1 cellular context compared by ENCODE assay signal in the genomic region with DNA sequence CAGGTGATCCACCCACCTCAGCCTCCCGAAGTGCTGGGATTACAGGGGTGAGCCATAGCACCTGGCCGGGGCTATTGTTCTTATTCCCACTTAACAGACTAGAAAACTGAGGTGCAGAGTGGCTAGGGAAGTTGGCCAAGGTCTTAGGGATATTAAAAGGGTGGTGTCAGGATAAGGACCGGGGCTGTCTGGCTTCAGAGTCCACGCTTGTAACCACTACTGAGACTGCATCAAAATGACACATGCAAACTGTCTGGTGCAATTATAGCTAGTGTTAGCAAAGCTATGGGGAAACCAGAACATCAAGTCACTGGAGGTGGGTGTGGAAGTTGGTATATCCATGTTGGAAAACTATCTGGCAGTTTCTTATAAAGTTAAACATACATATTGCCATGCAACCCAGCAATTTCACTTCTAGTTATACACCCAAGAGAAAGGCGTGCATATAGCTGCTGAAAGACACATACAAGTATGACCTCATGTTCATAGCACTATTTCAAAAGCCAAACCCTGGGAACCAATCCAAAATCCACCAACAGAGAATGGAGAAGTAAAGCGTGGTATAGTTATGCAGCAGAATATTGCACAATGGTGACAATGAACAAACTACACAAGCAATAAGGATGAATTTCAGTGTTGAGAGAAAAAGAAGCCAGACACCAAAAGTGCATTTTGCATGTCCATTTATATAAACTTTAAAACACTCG.
TF ChIP-seq lines count a peak whose summit lies in the region.

No MANE protein-coding gene starts in this region.

TF ChIP-seq in K562, 482 proteins besides CTCF, POLR2A, EP300 and RAD21 (continued from another document):
- TF ChIP-seq, protein P1, sequence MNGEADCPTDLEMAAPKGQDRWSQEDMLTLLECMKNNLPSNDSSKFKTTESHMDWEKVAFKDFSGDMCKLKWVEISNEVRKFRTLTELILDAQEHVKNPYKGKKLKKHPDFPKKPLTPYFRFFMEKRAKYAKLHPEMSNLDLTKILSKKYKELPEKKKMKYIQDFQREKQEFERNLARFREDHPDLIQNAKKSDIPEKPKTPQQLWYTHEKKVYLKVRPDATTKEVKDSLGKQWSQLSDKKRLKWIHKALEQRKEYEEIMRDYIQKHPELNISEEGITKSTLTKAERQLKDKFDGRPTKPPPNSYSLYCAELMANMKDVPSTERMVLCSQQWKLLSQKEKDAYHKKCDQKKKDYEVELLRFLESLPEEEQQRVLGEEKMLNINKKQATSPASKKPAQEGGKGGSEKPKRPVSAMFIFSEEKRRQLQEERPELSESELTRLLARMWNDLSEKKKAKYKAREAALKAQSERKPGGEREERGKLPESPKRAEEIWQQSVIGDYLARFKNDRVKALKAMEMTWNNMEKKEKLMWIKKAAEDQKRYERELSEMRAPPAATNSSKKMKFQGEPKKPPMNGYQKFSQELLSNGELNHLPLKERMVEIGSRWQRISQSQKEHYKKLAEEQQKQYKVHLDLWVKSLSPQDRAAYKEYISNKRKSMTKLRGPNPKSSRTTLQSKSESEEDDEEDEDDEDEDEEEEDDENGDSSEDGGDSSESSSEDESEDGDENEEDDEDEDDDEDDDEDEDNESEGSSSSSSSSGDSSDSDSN (IDR thresholded peaks at IDR 0.05; ENCODE audit: borderline replicate concordance in 1 of 2, low read depth in 2 of 2, low read length in 2 of 2), result no peak
- TF ChIP-seq, protein P2, sequence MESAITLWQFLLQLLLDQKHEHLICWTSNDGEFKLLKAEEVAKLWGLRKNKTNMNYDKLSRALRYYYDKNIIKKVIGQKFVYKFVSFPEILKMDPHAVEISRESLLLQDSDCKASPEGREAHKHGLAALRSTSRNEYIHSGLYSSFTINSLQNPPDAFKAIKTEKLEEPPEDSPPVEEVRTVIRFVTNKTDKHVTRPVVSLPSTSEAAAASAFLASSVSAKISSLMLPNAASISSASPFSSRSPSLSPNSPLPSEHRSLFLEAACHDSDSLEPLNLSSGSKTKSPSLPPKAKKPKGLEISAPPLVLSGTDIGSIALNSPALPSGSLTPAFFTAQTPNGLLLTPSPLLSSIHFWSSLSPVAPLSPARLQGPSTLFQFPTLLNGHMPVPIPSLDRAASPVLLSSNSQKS (CRISPR knock-in tag; IDR thresholded peaks at IDR 0.05), result no peak
- TF ChIP-seq ELF1 (tag; IDR thresholded peaks at IDR 0.05) (no peak), ZNF77 (CRISPR knock-in tag; IDR thresholded peaks at IDR 0.05) (no peak), ZNF830 (CRISPR knock-in tag; IDR thresholded peaks at IDR 0.05) (no peak), ZFP1 (CRISPR knock-in tag; IDR thresholded peaks at IDR 0.05) (no peak), ASH1L (IDR thresholded peaks at IDR 0.05; ENCODE audit: borderline replicate concordance, low read depth, partially characterized antibody) (no peak), RBM39 (optimal IDR thresholded peaks at IDR 0.05; ENCODE audit: low read depth, low read length) (no peak)
- TF ChIP-seq, protein P3, sequence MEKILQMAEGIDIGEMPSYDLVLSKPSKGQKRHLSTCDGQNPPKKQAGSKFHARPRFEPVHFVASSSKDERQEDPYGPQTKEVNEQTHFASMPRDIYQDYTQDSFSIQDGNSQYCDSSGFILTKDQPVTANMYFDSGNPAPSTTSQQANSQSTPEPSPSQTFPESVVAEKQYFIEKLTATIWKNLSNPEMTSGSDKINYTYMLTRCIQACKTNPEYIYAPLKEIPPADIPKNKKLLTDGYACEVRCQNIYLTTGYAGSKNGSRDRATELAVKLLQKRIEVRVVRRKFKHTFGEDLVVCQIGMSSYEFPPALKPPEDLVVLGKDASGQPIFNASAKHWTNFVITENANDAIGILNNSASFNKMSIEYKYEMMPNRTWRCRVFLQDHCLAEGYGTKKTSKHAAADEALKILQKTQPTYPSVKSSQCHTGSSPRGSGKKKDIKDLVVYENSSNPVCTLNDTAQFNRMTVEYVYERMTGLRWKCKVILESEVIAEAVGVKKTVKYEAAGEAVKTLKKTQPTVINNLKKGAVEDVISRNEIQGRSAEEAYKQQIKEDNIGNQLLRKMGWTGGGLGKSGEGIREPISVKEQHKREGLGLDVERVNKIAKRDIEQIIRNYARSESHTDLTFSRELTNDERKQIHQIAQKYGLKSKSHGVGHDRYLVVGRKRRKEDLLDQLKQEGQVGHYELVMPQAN (IDR thresholded peaks at IDR 0.05; ENCODE audit: borderline replicate concordance), result no peak
TF ChIP-seq in K562: peak in this region for 4.
